1 cellular context compared by ENCODE assay signal in the genomic region with DNA sequence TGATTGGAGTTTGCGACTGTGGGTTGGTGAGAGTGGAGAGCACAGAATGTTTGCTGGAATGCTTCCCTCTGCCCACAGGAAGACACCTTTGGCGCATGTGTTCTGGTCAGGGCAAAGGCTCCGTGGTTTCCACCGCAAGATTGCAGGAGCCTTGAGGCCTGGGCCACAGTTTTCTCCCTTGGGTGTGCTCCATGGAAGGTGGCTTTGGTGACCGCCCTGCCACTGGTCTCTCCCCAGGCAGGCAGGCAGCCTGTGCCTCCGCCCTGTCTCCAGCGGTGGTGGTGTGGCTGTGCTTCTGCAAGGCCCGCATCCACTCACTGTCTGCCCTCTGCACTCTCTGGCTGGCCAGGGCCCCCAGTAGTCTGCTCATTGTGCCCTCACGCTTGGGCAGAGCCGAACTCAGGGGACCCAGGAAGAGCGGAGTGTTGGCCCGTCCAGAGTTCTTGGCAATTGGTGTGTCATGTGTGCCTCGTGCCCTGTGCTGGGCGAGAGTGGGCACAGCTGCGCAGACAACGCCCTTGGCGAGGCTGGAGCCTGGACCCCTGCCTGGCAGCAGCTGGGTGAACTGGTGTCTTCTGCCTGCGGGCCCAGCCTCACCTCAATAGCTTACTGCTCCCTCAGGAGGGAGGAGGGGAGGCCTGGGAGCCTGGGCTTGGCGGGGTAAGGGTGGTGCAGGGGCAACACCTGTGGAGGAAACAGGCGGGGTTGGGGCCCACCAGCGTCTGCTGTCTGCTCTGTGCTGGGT.
TF ChIP-seq lines count a peak whose summit lies in the region.

No MANE protein-coding gene starts in this region.

TF ChIP-seq in WTC11, 78 proteins besides CTCF, POLR2A, EP300 and RAD21 (continued from another document):
- TF ChIP-seq CREB1 (CRISPR knock-in tag; IDR thresholded peaks at IDR 0.05) = no peak
- TF ChIP-seq, protein P1, sequence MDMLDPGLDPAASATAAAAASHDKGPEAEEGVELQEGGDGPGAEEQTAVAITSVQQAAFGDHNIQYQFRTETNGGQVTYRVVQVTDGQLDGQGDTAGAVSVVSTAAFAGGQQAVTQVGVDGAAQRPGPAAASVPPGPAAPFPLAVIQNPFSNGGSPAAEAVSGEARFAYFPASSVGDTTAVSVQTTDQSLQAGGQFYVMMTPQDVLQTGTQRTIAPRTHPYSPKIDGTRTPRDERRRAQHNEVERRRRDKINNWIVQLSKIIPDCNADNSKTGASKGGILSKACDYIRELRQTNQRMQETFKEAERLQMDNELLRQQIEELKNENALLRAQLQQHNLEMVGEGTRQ (CRISPR knock-in tag; IDR thresholded peaks at IDR 0.05) = no peak
- no peak for TF ChIP-seq FOXK1 (CRISPR knock-in tag; IDR thresholded peaks at IDR 0.05)
- TF ChIP-seq, protein P2, sequence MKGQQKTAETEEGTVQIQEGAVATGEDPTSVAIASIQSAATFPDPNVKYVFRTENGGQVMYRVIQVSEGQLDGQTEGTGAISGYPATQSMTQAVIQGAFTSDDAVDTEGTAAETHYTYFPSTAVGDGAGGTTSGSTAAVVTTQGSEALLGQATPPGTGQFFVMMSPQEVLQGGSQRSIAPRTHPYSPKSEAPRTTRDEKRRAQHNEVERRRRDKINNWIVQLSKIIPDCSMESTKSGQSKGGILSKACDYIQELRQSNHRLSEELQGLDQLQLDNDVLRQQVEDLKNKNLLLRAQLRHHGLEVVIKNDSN (CRISPR knock-in tag; IDR thresholded peaks at IDR 0.05) = no peak
